ENCODE assay signal across 9 cellular contexts in the genomic region with DNA sequence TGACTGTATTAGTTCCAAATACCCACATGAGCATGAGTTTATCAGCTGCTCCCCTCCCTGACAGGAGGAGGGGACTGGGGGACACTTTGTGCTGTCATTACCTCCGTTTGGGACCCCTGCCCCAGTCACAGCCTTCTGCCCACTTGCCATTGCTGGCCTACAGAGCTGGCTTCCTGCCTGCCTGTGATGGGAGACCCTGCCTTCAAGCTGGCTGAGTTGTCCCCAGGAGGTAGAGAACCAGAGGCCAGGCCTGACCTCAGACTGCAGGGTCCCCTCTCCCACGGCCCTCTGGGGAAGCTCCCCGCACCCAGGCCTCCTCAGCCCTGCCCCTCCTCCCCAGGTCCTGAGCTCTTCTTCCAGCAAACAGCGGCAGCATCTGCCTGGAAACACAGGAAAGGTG.
DNase-seq lines count a peak whose midpoint lies in the region; ATAC-seq, FAIRE-seq and TF ChIP-seq lines count a peak whose summit lies in the region.
"Had no signal": no experiment of that assay in that cellular context is flagged by ENCODE, and none has a peak within 500 bp of the region (broad histone marks: within the 10 kb centered on the region; RNA-seq: fewer than 3 reads in every experiment).

No MANE protein-coding gene starts in this region.

- H3K27me3 ChIP-seq in IMR-90 (ENCODE audit: control insufficient read depth, insufficient read depth, low read length) = no peaks in the 10 kb centered on the region
- H3K27me3 ChIP-seq in endothelial cell of umbilical vein (ENCODE audit: control insufficient read depth in 2 of 2, insufficient read depth in 2 of 2, low read length in 2 of 2) = no peaks in the 10 kb centered on the region
- H3K27me3 ChIP-seq in trophoblast cell (ENCODE audit: insufficient read depth, low read length) = no peaks in the 10 kb centered on the region
- H3K27me3 ChIP-seq: Peyer's patch had no signal

- in situ Hi-C loops in IMR-90 (cut with MboI; ENCODE audit: low sequenced_read_pairs) = loop anchor here (5.0 kb wide), 2 partner anchors 329 to 544 kb away; no protein-coding TSS in a partner anchor

- H3K4me2 ChIP-seq in IMR-90 (ENCODE audit: low read depth, low read length) (no peak overlapping the region), endothelial cell of umbilical vein (ENCODE audit: insufficient read depth, low read length) (no peak overlapping the region), trophoblast cell (ENCODE audit: low read length) (no peak overlapping the region)

- H3K56ac ChIP-seq in IMR-90 (ENCODE audit: extremely low read depth, insufficient read depth, low read length) = no peak overlapping the region

- TF ChIP-seq RAD21 in IMR-90 (IDR thresholded peaks at IDR 0.05; ENCODE audit: low read length) = no peak

- H2AK5ac ChIP-seq in IMR-90 (ENCODE audit: low read depth, low read length) (no peak overlapping the region; the same call in 1 of the 2 replicates), trophoblast cell (ENCODE audit: low read length) (peak overlapping the region; percentile 29)

- no peak for FAIRE-seq in endothelial cell of umbilical vein (lab: Jason Lieb, UNC)

- no peak overlapping the region for H2AK9ac ChIP-seq in IMR-90 (replicated peaks; ENCODE audit: low read depth, low read length, poor library complexity)

- intact Hi-C loops in IMR-90 (cut with micrococcal nuclease) = loop anchor here (2.0 to 5.0 kb wide), 2 partner anchors 167 to 619 kb away; a partner anchor contains a TSS
- intact Hi-C loops in endothelial cell of umbilical vein (cut with micrococcal nuclease) = no loop called here

- CTCF ChIA-PET in IMR-90 (lab: Yijun Ruan, JAX) = interaction anchor here (1.9 kb wide), 1 partner anchor 331 kb away, joined by 21 read pairs; no protein-coding TSS in a partner anchor
- CTCF ChIA-PET in endothelial cell of umbilical vein (lab: Charles Lee) = interaction anchor here (0.8 to 7.6 kb wide), 9 partner anchors 9 to 545 kb away, joined by 3 to 191 read pairs (median 9); no protein-coding TSS in a partner anchor

- H3K9ac ChIP-seq in IMR-90 (ENCODE audit: low read depth, low read length) (no peak overlapping the region), endothelial cell of umbilical vein (replicated peaks; ENCODE audit: extremely low read depth, insufficient read depth, low read length) (no peak overlapping the region), trophoblast cell (ENCODE audit: low read length) (no peak overlapping the region)

- no peak overlapping the region for H4K5ac ChIP-seq in IMR-90 (ENCODE audit: low read depth, low read length)

- H4K20me1 ChIP-seq in IMR-90 (ENCODE audit: insufficient read depth, low read length) (no peaks in the 10 kb centered on the region), endothelial cell of umbilical vein (replicated peaks; ENCODE audit: control insufficient read depth, extremely low read depth, insufficient read depth, low read length) (no peaks in the 10 kb centered on the region)

- H2BK15ac ChIP-seq in IMR-90 (ENCODE audit: low read depth, low read length) = no peak overlapping the region

- no peak overlapping the region for H3K14ac ChIP-seq in IMR-90 (replicated peaks; ENCODE audit: low read depth, low read length)
- H3K14ac ChIP-seq in trophoblast cell (ENCODE audit: low read length) = no peak overlapping the region

- TF ChIP-seq POLR2A in IMR-90 (IDR thresholded peaks at IDR 0.05; ENCODE audit: low read depth, low read length) = no peak
- no peak for TF ChIP-seq POLR2A in endothelial cell of umbilical vein (IDR thresholded peaks at IDR 0.05; ENCODE audit: low read depth, low read length)

- H3K79me1 ChIP-seq in IMR-90 (ENCODE audit: low read depth in 1 of 2, low read length in 2 of 2) = no peaks in the 10 kb centered on the region
- H3K79me1 ChIP-seq in trophoblast cell (ENCODE audit: low read length) = peaks cover 2% of the 10 kb centered on the region

- H2BK20ac ChIP-seq in IMR-90 (ENCODE audit: low read depth, low read length) = peak overlapping the region; percentile 14; the same call in 1 of the 2 replicates

- ATAC-seq in IMR-90 (ENCODE audit: low read depth) = no peak

- H3K36me3 ChIP-seq in IMR-90 (ENCODE audit: control insufficient read depth, insufficient read depth, low read length) (no peaks in the 10 kb centered on the region), endothelial cell of umbilical vein (ENCODE audit: control insufficient read depth in 2 of 2, extremely low read depth in 1 of 2, insufficient read depth in 2 of 2, low read length in 2 of 2) (no peaks in the 10 kb centered on the region), trophoblast cell (ENCODE audit: control insufficient read depth in 1 of 2, insufficient read depth in 2 of 2, low read length in 2 of 2) (no peaks in the 10 kb centered on the region)
- H3K36me3 ChIP-seq: Peyer's patch had no signal

- H2BK120ac ChIP-seq in IMR-90 (ENCODE audit: low read depth, low read length) (peak overlapping the region; percentile 18; the same call in 1 of the 2 replicates), trophoblast cell (ENCODE audit: insufficient read depth, low read length, poor library complexity) (no peak overlapping the region)

- H3K9me1 ChIP-seq in IMR-90 (ENCODE audit: insufficient read depth, low read length) (peaks cover 5% of the 10 kb centered on the region), endothelial cell of umbilical vein (replicated peaks; ENCODE audit: control insufficient read depth, extremely low read depth, insufficient read depth, low read length) (no peaks in the 10 kb centered on the region)

- POLR2A ChIA-PET in IMR-90 (lab: Charles Lee; ENCODE audit: unreplicated experiment) = no interaction called here
- POLR2A ChIA-PET in endothelial cell of umbilical vein (lab: Charles Lee) = no interaction called here

- peaks cover 11% of the 10 kb centered on the region for H3K4me1 ChIP-seq in IMR-90 (ENCODE audit: control insufficient read depth, insufficient read depth, low read length)
- H3K4me1 ChIP-seq in endothelial cell of umbilical vein (ENCODE audit: control insufficient read depth, extremely low read depth, insufficient read depth, low read length) = no peaks in the 10 kb centered on the region
- peaks cover 3 to 5% of the 10 kb centered on the region in 2 experiments for H3K4me1 ChIP-seq in trophoblast cell (ENCODE audit: control insufficient read depth in 1 of 2, insufficient read depth in 2 of 2, low read length in 2 of 2)
- H3K4me1 ChIP-seq: Peyer's patch had no signal

- no peak overlapping the region for H2AFZ ChIP-seq in IMR-90 (replicated peaks; ENCODE audit: low read length, poor library complexity)
- H2AFZ ChIP-seq in endothelial cell of umbilical vein (ENCODE audit: low read depth, low read length) = no peak overlapping the region
- no peak overlapping the region for H2AFZ ChIP-seq in trophoblast cell (ENCODE audit: insufficient read depth, low read length, poor library complexity)

- H3K4me3 ChIP-seq in IMR-90 (ENCODE audit: insufficient read depth, low read depth, low read length) = no peak overlapping the region
- H3K4me3 ChIP-seq in endothelial cell of umbilical vein (replicated peaks in 1 of 3; ENCODE audit: insufficient read depth in 1 of 3, low read depth in 1 of 3, low read length in 3 of 3) = no peak overlapping the region
- H3K4me3 ChIP-seq in trophoblast cell (ENCODE audit: low read depth, low read length) = no peak overlapping the region
- H3K4me3 ChIP-seq: Peyer's patch had no signal

- H3K4ac ChIP-seq in IMR-90 (ENCODE audit: low read depth, low read length) (peak overlapping the region; percentile 67; the same call in 1 of the 2 replicates), trophoblast cell (ENCODE audit: low read depth, low read length) (no peak overlapping the region)

- H3K23ac ChIP-seq in IMR-90 (ENCODE audit: low read depth, low read length) (no peak overlapping the region), trophoblast cell (ENCODE audit: low read length) (no peak overlapping the region)

- H4K8ac ChIP-seq in IMR-90 (ENCODE audit: low read depth in 2 of 2, low read length in 2 of 2) = no peak overlapping the region
- no peak overlapping the region for H4K8ac ChIP-seq in trophoblast cell (ENCODE audit: low read depth, low read length)

- TF ChIP-seq CTCF in IMR-90 (conservative IDR thresholded peaks at IDR 0.05; ENCODE audit: low read depth, low read length) (no peak), endothelial cell of umbilical vein (IDR thresholded peaks at IDR 0.05; ENCODE audit: extremely low read depth in 1 of 2, insufficient read depth in 1 of 2, low read depth in 1 of 2, low read length in 2 of 2) (no peak)

- BruUV-seq in IMR-90 (replicated peaks; lab: Mats Ljungman, UMichigan) = no TSS peak
- no TSS peak for BruUV-seq in endothelial cell of umbilical vein (replicated peaks; lab: Mats Ljungman, UMichigan)

- DNase-seq in activated effector memory CD4-positive, alpha-beta T cell treated with anti-CD3 and anti-CD28 coated beads, Interleukin-2, amount 50 U/mL, for 16 hours = peak; percentile 55
- DNase-seq in activated effector memory CD4-positive, alpha-beta T cell treated with Interleukin-2 at 50 U/mL for 16 hours = no peak
- no peak for DNase-seq in IMR-90
- peak; percentile 17 for DNase-seq in endothelial cell of umbilical vein (ENCODE audit: low read depth, low spot score)
- no peak for DNase-seq in trophoblast cell
- no peak for DNase-seq in T1000 (lab: John Stamatoyannopoulos, UW)
- no peak for DNase-seq in NCI-H524 treated with DMSO at 0.1 percent for 48 hours (lab: John Stamatoyannopoulos, UW)
- no peak for DNase-seq in medulla oblongata (ENCODE audit: extremely low spot score)

- 40% methylated on average over 1 of the region's 4 CpGs; no CpG with 5 or more reads in 1 of the 2 experiments for WGBS in IMR-90 (ENCODE audit: extremely low coverage in 2 of 2, insufficient read length in 1 of 2), 2 experiments
- WGBS in trophoblast cell (ENCODE audit: extremely low coverage, insufficient coverage, insufficient read length) = no CpG with 5 or more reads among the region's 4 CpGs

- no peak overlapping the region for H4K12ac ChIP-seq in trophoblast cell (ENCODE audit: low read depth, low read length)

- H3K27ac ChIP-seq in IMR-90 (ENCODE audit: insufficient read depth, low read length) (no peak overlapping the region), endothelial cell of umbilical vein (ENCODE audit: insufficient read depth, low read depth, low read length) (no peak overlapping the region), trophoblast cell (ENCODE audit: low read depth, low read length) (no peak overlapping the region)
- H3K27ac ChIP-seq: Peyer's patch had no signal

- H3K79me2 ChIP-seq in endothelial cell of umbilical vein (ENCODE audit: control insufficient read depth, insufficient read depth, low read length) (no peaks in the 10 kb centered on the region), trophoblast cell (ENCODE audit: control insufficient read depth, insufficient read depth, low read length, poor library complexity) (no peaks in the 10 kb centered on the region)

- dilution Hi-C loops in IMR-90 (cut with HindIII; ENCODE audit: low sequenced_read_pairs, unreplicated experiment) (no loop called here), endothelial cell of umbilical vein (cut with MboI; ENCODE audit: extremely low pct_ligation_motif_present, low sequenced_read_pairs) (no loop called here)

- H3K18ac ChIP-seq in IMR-90 (ENCODE audit: low read depth, low read length) = no peak overlapping the region
- no peak overlapping the region for H3K18ac ChIP-seq in trophoblast cell (ENCODE audit: low read length)

- H3K9me3 ChIP-seq in IMR-90 (ENCODE audit: control insufficient read depth, insufficient read depth, low read length) = no peaks in the 10 kb centered on the region
- no peaks in the 10 kb centered on the region for H3K9me3 ChIP-seq in endothelial cell of umbilical vein (replicated peaks; ENCODE audit: control insufficient read depth, insufficient read depth, low read length)
- H3K9me3 ChIP-seq in trophoblast cell (ENCODE audit: insufficient read depth, low read depth, low read length) = no peaks in the 10 kb centered on the region
- H3K9me3 ChIP-seq: Peyer's patch had no signal

- H4K91ac ChIP-seq in IMR-90 (ENCODE audit: insufficient read depth, low read depth, low read length) = 0 out of 2 replicates have a peak overlapping the region, but pooled peaks have one; percentile 12
- no peak overlapping the region for H4K91ac ChIP-seq in trophoblast cell (ENCODE audit: low read depth, low read length)

- H2BK5ac ChIP-seq in IMR-90 (ENCODE audit: low read depth, low read length, poor library complexity, severe bottlenecking) (no peak overlapping the region), trophoblast cell (ENCODE audit: low read depth, low read length, poor library complexity) (no peak overlapping the region)

- no peak overlapping the region for H2BK12ac ChIP-seq in trophoblast cell (ENCODE audit: low read length)

Comparison
In these comparisons a context has a peak if more than half of its experiments do, and no peak if none do; other contexts are left out.
1. DNase-seq: peak in activated effector memory CD4-positive, alpha-beta T cell treated with anti-CD3 and anti-CD28 coated beads, Interleukin-2, amount 50 U/mL, for 16 hours (single experiment) and endothelial cell of umbilical vein (single experiment); none in activated effector memory CD4-positive, alpha-beta T cell treated with Interleukin-2 at 50 U/mL for 16 hours (single experiment), IMR-90 (single experiment), trophoblast cell (0 of 2), T1000 (single experiment), NCI-H524 treated with DMSO at 0.1 percent for 48 hours (single experiment) and medulla oblongata (single experiment).